Comparison of ENCODE assay signal across 9 cellular contexts in genomic region chr1:12405325-12406217, GRCh38.
DNase-seq lines count a peak whose midpoint lies in the region; ATAC-seq and TF ChIP-seq lines count a peak whose summit lies in the region.
"Had no signal": no experiment of that assay in that cellular context is flagged by ENCODE, and none has a peak within 500 bp of the region (broad histone marks: within the 10 kb centered on the region; RNA-seq: fewer than 3 reads in every experiment).

No MANE protein-coding gene starts in this region.

- no peaks in the 10 kb centered on the region for H3K27me3 Mint-ChIP-seq in neural progenitor cell (ENCODE audit: insufficient read depth, low read depth)

- peaks cover 34 to 41% (median 37%) of the 10 kb centered on the region in 10 experiments for H3K4me1 ChIP-seq in BLaER1 treated with 17β-estradiol and CSF1 and Interleukin-3, amounts not matched to agents 10 nM and 100 nM
- peaks cover 7% of the 10 kb centered on the region; the same call in 1 of the 2 replicates for H3K4me1 ChIP-seq in Panc1 (ENCODE audit: control insufficient read depth, insufficient read depth, low read length)
- H3K4me1 ChIP-seq in neural progenitor cell: peaks cover 55% of the 10 kb centered on the region

- peaks cover 8% of the 10 kb centered on the region for H3K9me3 Mint-ChIP-seq in neural progenitor cell

- peaks cover 23% of the 10 kb centered on the region for H3K36me3 Mint-ChIP-seq in neural progenitor cell

- peaks cover 27% of the 10 kb centered on the region for H3K4me1 Mint-ChIP-seq in neural progenitor cell

- no peak for DNase-seq in Panc1 (ENCODE audit: low read depth, low spot score)
- peak; percentile 54 for DNase-seq in fibroblast of mammary gland (ENCODE audit: low read depth)
- DNase-seq in neural progenitor cell (ENCODE audit: low spot score): peak; percentile 46
- no peak for DNase-seq in activated CD4-positive, alpha-beta T cell treated with anti-CD3 and anti-CD28 coated beads for 1 hour
- no peak for DNase-seq in NCI-H524 treated with DMSO at 0.1 percent for 48 hours (lab: John Stamatoyannopoulos, UW)
- DNase-seq: activated naive CD4-positive, alpha-beta T cell treated with Interleukin-2 at 50 U/mL for 16 hours had no signal

- H3K4me3 ChIP-seq in BLaER1 treated with 17β-estradiol and CSF1 and Interleukin-3, amounts not matched to agents 10 nM and 100 nM: no peak overlapping the region
- H3K4me3 ChIP-seq in Panc1 (ENCODE audit: low read depth in 2 of 2, low read length in 2 of 2) (no peak overlapping the region), fibroblast of mammary gland (ENCODE audit: control insufficient read depth, low read depth, low read length) (no peak overlapping the region), neural progenitor cell (no peak overlapping the region)

- CTCF ChIA-PET in Panc1 (lab: Charles Lee): interaction anchor here (0.7 kb wide), 1 partner anchor 11 kb away, joined by 3 read pairs; no protein-coding TSS in a partner anchor

- peak overlapping the region; percentile 27 to 67 (median 50) for H3K4me2 ChIP-seq in BLaER1 treated with 17β-estradiol and CSF1 and Interleukin-3, amounts not matched to agents 10 nM and 100 nM
- H3K4me2 ChIP-seq in neural progenitor cell: peak overlapping the region; percentile 71

- no TSS peak for BruUV-seq in Panc1 (replicated peaks; lab: Mats Ljungman, UMichigan)

- intact Hi-C loops in Panc1 (cut with micrococcal nuclease; ENCODE audit: unreplicated experiment): no loop called here

- in situ Hi-C loops in Panc1 (cut with HindIII; ENCODE audit: low pct_unique_long_range_greater_than_20kb, low sequenced_read_pairs): no loop called here

- H3F3A ChIP-seq in neural progenitor cell (ENCODE audit: low read depth): peaks cover 31% of the 10 kb centered on the region

- H3K9me3 ChIP-seq in BLaER1 treated with 17β-estradiol and CSF1 and Interleukin-3, amounts not matched to agents 10 nM and 100 nM (replicated peaks in 1 of 11): peaks cover 11 to 14% (median 11%) of the 10 kb centered on the region in 11 experiments
- H3K9me3 ChIP-seq in Panc1 (ENCODE audit: control insufficient read depth, insufficient read depth, low read depth, low read length): peaks cover 13% of the 10 kb centered on the region; the same call in 1 of the 2 replicates
- H3K9me3 ChIP-seq in neural progenitor cell (ENCODE audit: low read depth): peaks cover 7% of the 10 kb centered on the region

- peaks cover 0 to 4% (median 0%) of the 10 kb centered on the region in 11 experiments; a peak in 1 of 22 replicates for H4K20me1 ChIP-seq in BLaER1 treated with 17β-estradiol and CSF1 and Interleukin-3, amounts not matched to agents 10 nM and 100 nM
- H4K20me1 ChIP-seq in neural progenitor cell (ENCODE audit: low read depth): no peaks in the 10 kb centered on the region

- H3K4me3 Mint-ChIP-seq in neural progenitor cell: no peak overlapping the region

- POLR2A ChIA-PET in Panc1 (lab: Charles Lee): no interaction called here

- H2AFZ ChIP-seq in neural progenitor cell (replicated peaks): no peak overlapping the region

- no peak overlapping the region for H3K27ac Mint-ChIP-seq in neural progenitor cell

- H3K9ac ChIP-seq in BLaER1 treated with 17β-estradiol and CSF1 and Interleukin-3, amounts not matched to agents 10 nM and 100 nM: peak overlapping the region in 1 of 11 experiments; percentile 18; a peak in 2 of 22 replicates
- H3K9ac ChIP-seq in neural progenitor cell: no peak overlapping the region

- no peak for ATAC-seq in Panc1
- ATAC-seq in GM19452 (IDR thresholded peaks at IDR 0.05; ENCODE audit: unreplicated experiment): no peak
- no peak for ATAC-seq in HG03432 (IDR thresholded peaks at IDR 0.05; ENCODE audit: unreplicated experiment)

- no peaks in the 10 kb centered on the region for H3K27me3 ChIP-seq in BLaER1 treated with 17β-estradiol and CSF1 and Interleukin-3, amounts not matched to agents 10 nM and 100 nM
- no peaks in the 10 kb centered on the region for H3K27me3 ChIP-seq in Panc1 (ENCODE audit: control insufficient read depth, insufficient read depth, low read length)
- no peaks in the 10 kb centered on the region for H3K27me3 ChIP-seq in neural progenitor cell

- peaks cover 55 to 72% (median 64%) of the 10 kb centered on the region in 11 experiments for H3K36me3 ChIP-seq in BLaER1 treated with 17β-estradiol and CSF1 and Interleukin-3, amounts not matched to agents 10 nM and 100 nM
- H3K36me3 ChIP-seq in Panc1 (ENCODE audit: control insufficient read depth, insufficient read depth, low read length): peaks cover 2% of the 10 kb centered on the region; the same call in 1 of the 2 replicates
- peaks cover 8% of the 10 kb centered on the region for H3K36me3 ChIP-seq in neural progenitor cell

- H3K27ac ChIP-seq in BLaER1 treated with 17β-estradiol and CSF1 and Interleukin-3, amounts not matched to agents 10 nM and 100 nM: peak overlapping the region in 2 of 11 experiments; percentile 8 to 9; a peak in 2 of 22 replicates
- H3K27ac ChIP-seq in Panc1 (ENCODE audit: low read length): peak overlapping the region; percentile 72; the same call in 1 of the 2 replicates
- H3K27ac ChIP-seq in neural progenitor cell: peak overlapping the region; percentile 83

- H3K79me2 ChIP-seq in neural progenitor cell (ENCODE audit: low read depth): no peaks in the 10 kb centered on the region

- peak; percentile 16; the same call in 1 of the 2 replicates for TF ChIP-seq CTCF in Panc1 (IDR thresholded peaks at IDR 0.05)
- peak; percentile 22 for TF ChIP-seq CTCF in fibroblast of mammary gland (conservative IDR thresholded peaks at IDR 0.05; ENCODE audit: control insufficient read depth, insufficient read depth, low read depth, low read length)
- peak; percentile 52 for TF ChIP-seq CTCF in neural progenitor cell (IDR thresholded peaks at IDR 0.05)

Comparison
In these comparisons a context has a peak if more than half of its experiments do, and no peak if none do; other contexts are left out.
1. DNase-seq: peak in fibroblast of mammary gland (single experiment) and neural progenitor cell (single experiment); none in Panc1 (single experiment), activated CD4-positive, alpha-beta T cell treated with anti-CD3 and anti-CD28 coated beads for 1 hour (single experiment) and NCI-H524 treated with DMSO at 0.1 percent for 48 hours (single experiment).
2. Peak in every context shown above with its lines, with median percentiles within 50 percentile points of each other: CTCF ChIP-seq.